Comparison of ENCODE assay signal across 1 cellular context in genomic region chr4:1291996-1292702, GRCh38.
TF ChIP-seq lines count a peak whose summit lies in the region.

No MANE protein-coding gene starts in this region.

TF ChIP-seq in SK-N-SH, 30 proteins besides CTCF, POLR2A, EP300 and RAD21 (continued from another document):
- TF ChIP-seq, protein P1, sequence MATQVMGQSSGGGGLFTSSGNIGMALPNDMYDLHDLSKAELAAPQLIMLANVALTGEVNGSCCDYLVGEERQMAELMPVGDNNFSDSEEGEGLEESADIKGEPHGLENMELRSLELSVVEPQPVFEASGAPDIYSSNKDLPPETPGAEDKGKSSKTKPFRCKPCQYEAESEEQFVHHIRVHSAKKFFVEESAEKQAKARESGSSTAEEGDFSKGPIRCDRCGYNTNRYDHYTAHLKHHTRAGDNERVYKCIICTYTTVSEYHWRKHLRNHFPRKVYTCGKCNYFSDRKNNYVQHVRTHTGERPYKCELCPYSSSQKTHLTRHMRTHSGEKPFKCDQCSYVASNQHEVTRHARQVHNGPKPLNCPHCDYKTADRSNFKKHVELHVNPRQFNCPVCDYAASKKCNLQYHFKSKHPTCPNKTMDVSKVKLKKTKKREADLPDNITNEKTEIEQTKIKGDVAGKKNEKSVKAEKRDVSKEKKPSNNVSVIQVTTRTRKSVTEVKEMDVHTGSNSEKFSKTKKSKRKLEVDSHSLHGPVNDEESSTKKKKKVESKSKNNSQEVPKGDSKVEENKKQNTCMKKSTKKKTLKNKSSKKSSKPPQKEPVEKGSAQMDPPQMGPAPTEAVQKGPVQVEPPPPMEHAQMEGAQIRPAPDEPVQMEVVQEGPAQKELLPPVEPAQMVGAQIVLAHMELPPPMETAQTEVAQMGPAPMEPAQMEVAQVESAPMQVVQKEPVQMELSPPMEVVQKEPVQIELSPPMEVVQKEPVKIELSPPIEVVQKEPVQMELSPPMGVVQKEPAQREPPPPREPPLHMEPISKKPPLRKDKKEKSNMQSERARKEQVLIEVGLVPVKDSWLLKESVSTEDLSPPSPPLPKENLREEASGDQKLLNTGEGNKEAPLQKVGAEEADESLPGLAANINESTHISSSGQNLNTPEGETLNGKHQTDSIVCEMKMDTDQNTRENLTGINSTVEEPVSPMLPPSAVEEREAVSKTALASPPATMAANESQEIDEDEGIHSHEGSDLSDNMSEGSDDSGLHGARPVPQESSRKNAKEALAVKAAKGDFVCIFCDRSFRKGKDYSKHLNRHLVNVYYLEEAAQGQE (IDR thresholded peaks at IDR 0.05; ENCODE audit: low read depth, low read length), result no peak
- no peak for TF ChIP-seq TAF1 (IDR thresholded peaks at IDR 0.05; ENCODE audit: borderline replicate concordance, low read depth, low read length)
